ENCODE assay signal across 29 cellular contexts in the genomic region with DNA sequence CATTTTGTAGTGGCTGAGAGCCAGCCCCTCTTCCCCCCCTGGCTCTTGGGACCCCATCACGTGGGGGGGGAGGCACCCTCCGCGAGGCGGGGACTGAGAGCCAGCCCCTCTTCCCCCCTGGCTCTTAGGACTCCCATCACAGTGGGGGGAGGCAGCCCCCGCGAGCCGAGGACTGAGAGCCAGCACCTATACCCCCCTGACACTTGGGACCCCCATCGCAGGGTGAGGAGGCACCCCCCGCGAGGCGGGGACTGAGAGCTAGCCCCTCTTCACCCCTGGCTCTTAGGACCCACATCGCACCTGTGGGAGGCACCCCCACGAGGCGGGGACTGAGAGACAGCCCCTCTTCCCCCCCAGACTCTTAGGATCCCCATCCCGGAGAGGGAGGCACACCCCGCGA.
"Had no signal": no experiment of that assay in that cellular context is flagged by ENCODE, and none has a peak within 500 bp of the region (broad histone marks: within the 10 kb centered on the region; RNA-seq: fewer than 3 reads in every experiment).

No MANE protein-coding gene starts in this region.

- DNase-seq: naive B cell; naive thymus-derived CD8-positive, alpha-beta T cell; nephron progenitor cell; nucleus accumbens; psoas muscle; right lobe of liver; sigmoid colon; small intestine; stimulated activated CD4-positive, alpha-beta T cell treated with anti-CD3 and anti-CD28 coated beads, Interleukin-15, amount 100 ng/mL, for 24 hours; stimulated activated CD4-positive, alpha-beta T cell treated with anti-CD3 and anti-CD28 coated beads, Interleukin-2, amount 100 ng/mL, for 24 hours; stimulated activated CD4-positive, alpha-beta T cell treated with anti-CD3 and anti-CD28 coated beads, Interleukin-2, amount 100 ng/mL, for 48 hours; stimulated activated CD4-positive, alpha-beta T cell treated with anti-CD3 and anti-CD28 coated beads, Interleukin-4, amount 100 ng/mL, for 24 hours; stimulated activated naive B cell treated with anti-CD40 and anti-IgM and Interleukin-4, amounts not matched to agents 10 μg/mL and 1 μg/mL and 100 μg/mL, for 72 hours; stimulated activated naive CD4-positive, alpha-beta T cell treated with Interleukin-2 at 50 U/mL for 16 hours; stomach; thyroid gland; trophoblast cell; uterus had no signal

- H3K27ac Mint-ChIP-seq: naive B cell; naive thymus-derived CD8-positive, alpha-beta T cell; natural killer cell treated with Interleukin-12 subunit alpha and Interleukin-12 subunit beta and Interleukin-15 and Interleukin-18, amount 100 ng/mL, for 72 hours; nephron progenitor cell; progenitor cell of endocrine pancreas; stimulated activated effector memory CD8-positive, alpha-beta T cell treated with anti-CD3 and anti-CD28 coated beads, Interleukin-12 subunit alpha, Interleukin-12 subunit beta, amount 100 ng/mL, for 72 hours; stimulated activated naive B cell treated with anti-CD40 and anti-IgM and Interleukin-4, amounts not matched to agents 10 μg/mL and 1 μg/mL and 100 μg/mL, for 72 hours had no signal

- H3K36me3 Mint-ChIP-seq: naive B cell; naive thymus-derived CD8-positive, alpha-beta T cell; natural killer cell treated with Interleukin-12 subunit alpha and Interleukin-12 subunit beta and Interleukin-15 and Interleukin-18, amount 100 ng/mL, for 72 hours; stimulated activated effector memory CD8-positive, alpha-beta T cell treated with anti-CD3 and anti-CD28 coated beads, Interleukin-12 subunit alpha, Interleukin-12 subunit beta, amount 100 ng/mL, for 72 hours; stimulated activated naive B cell treated with anti-CD40 and anti-IgM and Interleukin-4, amounts not matched to agents 10 μg/mL and 1 μg/mL and 100 μg/mL, for 72 hours had no signal

- ATAC-seq: naive thymus-derived CD8-positive, alpha-beta T cell; natural killer cell treated with Interleukin-12 subunit alpha and Interleukin-12 subunit beta and Interleukin-15 and Interleukin-18, amount 100 ng/mL, for 72 hours; psoas muscle; right cardiac atrium; right lobe of liver; stimulated activated effector memory CD8-positive, alpha-beta T cell treated with anti-CD3 and anti-CD28 coated beads, Interleukin-12 subunit alpha, Interleukin-12 subunit beta, amount 100 ng/mL, for 72 hours; stimulated activated naive B cell treated with anti-CD40 and anti-IgM and Interleukin-4, amounts not matched to agents 10 μg/mL and 1 μg/mL and 100 μg/mL, for 72 hours had no signal

- H3K4me3 ChIP-seq: ovary, psoas muscle, right lobe of liver, sigmoid colon, stomach, thoracic aorta, thyroid gland, tibial nerve, upper lobe of left lung, uterus had no signal

- H3K4me1 ChIP-seq: parathyroid adenoma, psoas muscle, right lobe of liver, sigmoid colon, stomach, thyroid gland, tibial nerve, upper lobe of left lung, uterus had no signal

- H3K27me3 ChIP-seq: neutrophil, ovary, right lobe of liver, sigmoid colon, stomach, thyroid gland, tibial nerve, upper lobe of left lung, uterus had no signal

- H3K4me3 Mint-ChIP-seq: naive B cell; naive thymus-derived CD8-positive, alpha-beta T cell; natural killer cell treated with Interleukin-12 subunit alpha and Interleukin-12 subunit beta and Interleukin-15 and Interleukin-18, amount 100 ng/mL, for 72 hours; nephron progenitor cell; neural crest cell; stimulated activated effector memory CD8-positive, alpha-beta T cell treated with anti-CD3 and anti-CD28 coated beads, Interleukin-12 subunit alpha, Interleukin-12 subunit beta, amount 100 ng/mL, for 72 hours; stimulated activated naive B cell treated with anti-CD40 and anti-IgM and Interleukin-4, amounts not matched to agents 10 μg/mL and 1 μg/mL and 100 μg/mL, for 72 hours had no signal

- H3K9me3 ChIP-seq: ovary, psoas muscle, right lobe of liver, thoracic aorta, thyroid gland, uterus had no signal

- H3K27ac ChIP-seq: neutrophil, ovary, parathyroid adenoma, psoas muscle, right lobe of liver, sigmoid colon, stomach, thoracic aorta, thyroid gland, tibial nerve, upper lobe of left lung, uterus had no signal

- H3K9me3 Mint-ChIP-seq: neural crest cell had no signal

- H3K27me3 Mint-ChIP-seq: naive B cell; naive thymus-derived CD8-positive, alpha-beta T cell; natural killer cell treated with Interleukin-12 subunit alpha and Interleukin-12 subunit beta and Interleukin-15 and Interleukin-18, amount 100 ng/mL, for 72 hours; progenitor cell of endocrine pancreas; stimulated activated naive B cell treated with anti-CD40 and anti-IgM and Interleukin-4, amounts not matched to agents 10 μg/mL and 1 μg/mL and 100 μg/mL, for 72 hours had no signal

- H3K4me1 Mint-ChIP-seq: naive thymus-derived CD8-positive, alpha-beta T cell; nephron progenitor cell; neural crest cell; stimulated activated effector memory CD8-positive, alpha-beta T cell treated with anti-CD3 and anti-CD28 coated beads, Interleukin-12 subunit alpha, Interleukin-12 subunit beta, amount 100 ng/mL, for 72 hours; stimulated activated naive B cell treated with anti-CD40 and anti-IgM and Interleukin-4, amounts not matched to agents 10 μg/mL and 1 μg/mL and 100 μg/mL, for 72 hours had no signal

- H3K36me3 ChIP-seq: neutrophil, ovary, right lobe of liver, sigmoid colon, stomach, thoracic aorta, thyroid gland, tibial nerve, upper lobe of left lung, uterus had no signal
